Comparison of ENCODE assay signal across 17 cellular contexts in the genomic region with DNA sequence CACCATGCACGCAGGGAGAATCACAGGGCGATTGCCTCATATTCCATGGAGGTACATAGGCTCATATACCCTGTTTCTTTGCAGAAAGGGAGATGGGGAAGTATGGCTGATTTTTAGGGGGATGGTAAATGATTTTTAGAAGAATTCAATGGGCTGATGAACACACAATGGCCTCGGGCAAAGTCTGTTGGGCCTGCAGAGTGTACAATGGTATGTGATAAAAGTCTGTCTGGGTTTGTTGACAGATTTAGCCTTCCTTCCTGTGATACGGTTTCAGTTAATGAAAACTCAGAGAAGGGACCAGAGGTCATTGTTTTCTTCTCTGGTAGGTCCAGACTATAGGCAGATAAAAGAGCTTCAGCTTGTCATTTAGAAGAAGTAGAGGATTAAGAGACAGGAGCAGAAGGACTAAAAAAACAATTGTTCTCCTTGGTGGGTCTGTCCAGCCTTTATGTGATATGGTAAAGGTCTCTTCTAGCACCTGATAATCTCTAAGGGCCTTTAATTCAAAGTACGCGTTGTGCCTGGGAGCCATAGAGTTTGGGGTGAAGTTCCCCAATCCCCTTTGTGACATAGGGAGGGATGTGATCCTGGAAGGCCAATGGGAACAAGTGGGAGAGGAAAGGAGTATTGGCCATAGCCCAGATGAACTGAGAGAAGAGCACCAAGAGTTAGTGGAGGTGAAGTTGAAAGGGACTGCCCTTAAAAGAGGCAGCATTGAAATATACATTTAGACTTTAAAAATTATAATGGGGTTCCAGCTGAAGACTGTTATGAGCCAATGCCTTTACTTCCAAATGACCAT.
DNase-seq lines count a peak whose midpoint lies in the region; ATAC-seq, FAIRE-seq and TF ChIP-seq lines count a peak whose summit lies in the region.
"Had no signal": no experiment of that assay in that cellular context is flagged by ENCODE, and none has a peak within 500 bp of the region (broad histone marks: within the 10 kb centered on the region; RNA-seq: fewer than 3 reads in every experiment).

No MANE protein-coding gene starts in this region.

- FAIRE-seq in small intestine (lab: Jason Lieb, UNC): no peak

- H3K4me1 Mint-ChIP-seq in HFFc6 (ENCODE audit: low read depth): peaks cover 75% of the 10 kb centered on the region
- H3K4me1 Mint-ChIP-seq: activated B cell treated with CpG ODN at 0.5 μM for 24 hours, T-helper 17 cell had no signal

- peaks cover 3 to 9% of the 10 kb centered on the region in 2 donors for H3K4me1 ChIP-seq in small intestine (ENCODE audit: control insufficient read depth in 2 of 2, insufficient read depth in 1 of 2, low read depth in 1 of 2, low read length in 1 of 2)
- H3K4me1 ChIP-seq: sigmoid colon had no signal

- ATAC-seq in left colon (peak; percentile 77), GM21526 (IDR thresholded peaks at IDR 0.05; ENCODE audit: low FRiP score, unreplicated experiment) (no peak)
- ATAC-seq: T-helper 17 cell had no signal

- H3K36me3 ChIP-seq in brain microvascular endothelial cell (replicated peaks) (no peaks in the 10 kb centered on the region), small intestine (ENCODE audit: control insufficient read depth in 2 of 2, insufficient read depth in 2 of 2, low read length in 2 of 2) (no peaks in the 10 kb centered on the region)
- H3K36me3 ChIP-seq: sigmoid colon had no signal

- 41 to 71% (median 57%) methylated on average over 6 of the region's 6 CpGs for WGBS in small intestine, 3 donors

- H3K27ac ChIP-seq in brain microvascular endothelial cell: peak overlapping the region; percentile 63
- peak overlapping the region; percentile 86 to 91 for H3K27ac ChIP-seq in small intestine (ENCODE audit: low read depth in 1 of 2, low read length in 1 of 2)
- H3K27ac ChIP-seq: KMS-11, sigmoid colon had no signal

- no peaks in the 10 kb centered on the region for H3K9me3 ChIP-seq in small intestine (ENCODE audit: control insufficient read depth, low read depth)
- H3K9me3 ChIP-seq: sigmoid colon had no signal

- H3K27ac Mint-ChIP-seq in HFFc6: peak overlapping the region; percentile 89
- H3K27ac Mint-ChIP-seq: activated B cell treated with CpG ODN at 0.5 μM for 24 hours, T-helper 17 cell had no signal

- DNase-seq in HFFc6 (no peak), brain microvascular endothelial cell (no peak), left colon (peak; percentile 27 to 42), small intestine (peak; percentile 89), SIG-M5 treated with dmso at 0.1 percent for 504 hours (lab: John Stamatoyannopoulos, UW; ENCODE audit: unreplicated experiment) (no peak), activated gamma-delta T cell (lab: John Stamatoyannopoulos, UW) (no peak)
- DNase-seq: activated B cell treated with CpG ODN at 0.5 μM for 24 hours; activated effector memory CD4-positive, alpha-beta T cell treated with anti-CD3 and anti-CD28 coated beads, Interleukin-2, amount 50 U/mL, for 16 hours; anterior cingulate cortex; DMS79 treated with DMSO at 0.1 percent for 48 hours; erythroblast; NCI-H2171 treated with DMSO at 0.1 percent for 48 hours; sigmoid colon; stimulated activated CD4-positive, alpha-beta T cell treated with anti-CD3 and anti-CD28 coated beads, Interleukin-4, amount 100 ng/mL, for 4 hours; T-helper 17 cell had no signal

- peaks cover 5% of the 10 kb centered on the region; the same call in 1 of the 2 replicates for H3K36me3 Mint-ChIP-seq in HFFc6 (ENCODE audit: low read depth)

- TF ChIP-seq CTCF in HFFc6 (IDR thresholded peaks at IDR 0.05) (no peak), brain microvascular endothelial cell (IDR thresholded peaks at IDR 0.05; ENCODE audit: low read depth, low read length, missing control alignments) (no peak)

- peaks cover 2% of the 10 kb centered on the region; the same call in 1 of the 2 replicates for H3K9me3 Mint-ChIP-seq in HFFc6
- H3K9me3 Mint-ChIP-seq: activated B cell treated with CpG ODN at 0.5 μM for 24 hours had no signal

- in situ Hi-C loops in brain microvascular endothelial cell (cut with HindIII; ENCODE audit: low pct_ligation_motif_present, low sequenced_read_pairs): no loop called here

- no peaks in the 10 kb centered on the region for H3K27me3 ChIP-seq in brain microvascular endothelial cell (replicated peaks)
- no peaks in the 10 kb centered on the region for H3K27me3 ChIP-seq in small intestine (ENCODE audit: control insufficient read depth in 2 of 2, insufficient read depth in 2 of 2, low read length in 2 of 2)
- H3K27me3 ChIP-seq: sigmoid colon had no signal

- H3K27me3 Mint-ChIP-seq in HFFc6 (ENCODE audit: insufficient read depth): no peaks in the 10 kb centered on the region

- peak overlapping the region; percentile 61 for H3K4me3 Mint-ChIP-seq in HFFc6
- H3K4me3 Mint-ChIP-seq: activated B cell treated with CpG ODN at 0.5 μM for 24 hours, T-helper 17 cell had no signal

- intact Hi-C loops in left colon (cut with DNase I, micrococcal nuclease): no loop called here

- H3K4me3 ChIP-seq in brain microvascular endothelial cell (ENCODE audit: low read depth, low read length) (no peak overlapping the region), small intestine (ENCODE audit: low read depth in 1 of 2, low read length in 2 of 2) (no peak overlapping the region)
- H3K4me3 ChIP-seq: sigmoid colon had no signal

Comparison
In these comparisons a context has a peak if more than half of its experiments do, and no peak if none do; other contexts are left out.
1. DNase-seq: peak in left colon (2 of 2) and small intestine (single experiment); none in HFFc6 (single experiment), brain microvascular endothelial cell (single experiment), SIG-M5 treated with dmso at 0.1 percent for 504 hours (single experiment) and activated gamma-delta T cell (single experiment).